Comparison of ENCODE assay signal across 11 cellular contexts in the genomic region with DNA sequence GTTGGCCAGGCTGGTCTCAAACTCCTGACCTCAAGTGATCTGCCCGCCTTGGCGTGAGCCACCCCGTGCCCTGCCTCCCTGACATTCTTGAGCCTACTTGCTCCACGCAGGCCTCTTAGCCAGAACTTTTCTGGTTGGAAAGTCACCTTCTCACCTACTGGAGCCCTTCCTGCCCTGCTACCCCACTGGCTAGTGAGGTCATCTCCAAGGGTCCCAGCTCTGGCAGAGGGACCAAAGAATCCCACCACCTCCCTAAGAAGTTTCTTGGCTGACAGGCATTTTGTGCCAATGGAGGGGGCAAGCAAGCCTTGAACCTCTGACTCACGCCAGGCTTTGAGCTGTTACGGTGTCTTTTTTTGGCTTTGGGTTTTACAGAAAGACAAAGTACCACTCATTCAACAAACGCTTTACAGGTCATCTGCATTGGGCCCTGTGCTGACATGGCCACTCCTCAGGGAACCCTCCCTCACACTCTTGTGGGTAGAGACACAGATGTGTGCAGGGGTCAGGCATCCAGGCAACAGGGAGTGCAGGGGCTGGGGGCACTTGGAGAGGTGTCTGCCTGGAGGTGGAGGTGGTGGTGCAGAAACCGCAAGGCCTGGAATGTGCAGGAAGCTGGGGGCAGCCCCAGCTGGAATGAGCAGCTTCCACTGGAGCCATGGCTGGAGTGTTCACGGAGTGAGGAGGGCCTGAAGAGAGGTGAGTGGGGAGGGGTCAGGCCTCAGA. TPM values are rescaled to one million over a fixed set of nuclear protein-coding genes. Genes with fewer than 3 reads are reported as not detected.
DNase-seq lines count a peak whose midpoint lies in the region; ATAC-seq and TF ChIP-seq lines count a peak whose summit lies in the region.
"Had no signal": no experiment of that assay in that cellular context is flagged by ENCODE, and none has a peak within 500 bp of the region (broad histone marks: within the 10 kb centered on the region; RNA-seq: fewer than 3 reads in every experiment).

No MANE protein-coding gene starts in this region.

- no peaks in the 10 kb centered on the region for H3K27me3 ChIP-seq in stomach smooth muscle (ENCODE audit: control insufficient read depth in 1 of 2, insufficient read depth in 2 of 2, low read length in 2 of 2)
- H3K27me3 ChIP-seq: thyroid gland had no signal

- H3K9me3 ChIP-seq in stomach smooth muscle (ENCODE audit: control insufficient read depth in 2 of 2, low read length in 2 of 2), result no peaks in the 10 kb centered on the region
- H3K9me3 ChIP-seq: thyroid gland had no signal

- H3K4me3 ChIP-seq in stomach smooth muscle (ENCODE audit: low read length in 2 of 2), result no peak overlapping the region
- H3K4me3 ChIP-seq: thyroid gland had no signal

- H3K27me3 Mint-ChIP-seq in activated naive CD4-positive, alpha-beta T cell treated with anti-CD3 and anti-CD28 coated beads for 36 hours (ENCODE audit: low read depth), result peaks cover 3% of the 10 kb centered on the region
- no peaks in the 10 kb centered on the region for H3K27me3 Mint-ChIP-seq in activated CD4-positive, alpha-beta memory T cell treated with anti-CD3 and anti-CD28 coated beads for 36 hours
- peaks cover 27% of the 10 kb centered on the region for H3K27me3 Mint-ChIP-seq in glutamatergic neuron (ENCODE audit: unreplicated experiment)

- H3K4me3 Mint-ChIP-seq in activated naive CD4-positive, alpha-beta T cell treated with anti-CD3 and anti-CD28 coated beads for 36 hours, result peak overlapping the region; percentile 4
- H3K4me3 Mint-ChIP-seq in activated CD4-positive, alpha-beta memory T cell treated with anti-CD3 and anti-CD28 coated beads for 36 hours, result peak overlapping the region; percentile 26
- peak overlapping the region; percentile 15 for H3K4me3 Mint-ChIP-seq in glutamatergic neuron (ENCODE audit: unreplicated experiment)

- DNase-seq in activated naive CD4-positive, alpha-beta T cell treated with anti-CD3 and anti-CD28 coated beads for 36 hours, result no peak
- no peak for DNase-seq in activated naive CD4-positive, alpha-beta T cell treated with anti-CD3 and anti-CD28 coated beads, Interleukin-2, amount 50 U/mL, for 16 hours
- no peak for DNase-seq in activated CD4-positive, alpha-beta memory T cell treated with anti-CD3 and anti-CD28 coated beads for 36 hours
- DNase-seq in glutamatergic neuron, result no peak
- no peak for DNase-seq in SK-N-DZ (ENCODE audit: low spot score)
- DNase-seq in MV-4-11 (lab: John Stamatoyannopoulos, UW), result no peak
- DNase-seq: NCI-H1436; stimulated activated CD4-positive, alpha-beta T cell treated with anti-CD3 and anti-CD28 coated beads, Interleukin-1b, Interleukin-23, amount 100 ng/mL, for 48 hours had no signal

- H3K27ac ChIP-seq in stomach smooth muscle (ENCODE audit: low read length), result peak overlapping the region; percentile 86

- H3K4me1 Mint-ChIP-seq in activated naive CD4-positive, alpha-beta T cell treated with anti-CD3 and anti-CD28 coated beads for 36 hours (ENCODE audit: low read depth), result peaks cover 44% of the 10 kb centered on the region
- peaks cover 44% of the 10 kb centered on the region for H3K4me1 Mint-ChIP-seq in activated CD4-positive, alpha-beta memory T cell treated with anti-CD3 and anti-CD28 coated beads for 36 hours (ENCODE audit: low read depth)
- peaks cover 1% of the 10 kb centered on the region for H3K4me1 Mint-ChIP-seq in glutamatergic neuron (ENCODE audit: low read depth, unreplicated experiment)

- CTCF ChIA-PET in activated naive CD4-positive, alpha-beta T cell treated with anti-CD3 and anti-CD28 coated beads for 36 hours (lab: Charles Lee), result interaction anchor here (0.7 to 5.2 kb wide), 2 partner anchors 25 to 72 kb away, joined by 6 to 56 read pairs; a partner anchor contains a TSS
- CTCF ChIA-PET in activated CD4-positive, alpha-beta memory T cell treated with anti-CD3 and anti-CD28 coated beads for 36 hours (lab: Charles Lee), result interaction anchor here (1.0 to 5.1 kb wide), 3 partner anchors 10 to 25 kb away, joined by 3 to 94 read pairs (median 3); no protein-coding TSS in a partner anchor

- no peaks in the 10 kb centered on the region for H3K9me3 Mint-ChIP-seq in activated naive CD4-positive, alpha-beta T cell treated with anti-CD3 and anti-CD28 coated beads for 36 hours
- H3K9me3 Mint-ChIP-seq in activated CD4-positive, alpha-beta memory T cell treated with anti-CD3 and anti-CD28 coated beads for 36 hours, result no peaks in the 10 kb centered on the region
- peaks cover 28% of the 10 kb centered on the region for H3K9me3 Mint-ChIP-seq in glutamatergic neuron (ENCODE audit: unreplicated experiment)

- no peak overlapping the region for H3K9ac ChIP-seq in stomach smooth muscle (ENCODE audit: low read length in 2 of 2)

- POLR2A ChIA-PET in activated CD4-positive, alpha-beta memory T cell treated with anti-CD3 and anti-CD28 coated beads for 36 hours (lab: Charles Lee), result interaction anchor here (0.5 to 1.9 kb wide), 2 partner anchors 23 to 340 kb away, joined by 3 to 5 read pairs; no protein-coding TSS in a partner anchor

- H3K36me3 ChIP-seq in stomach smooth muscle (ENCODE audit: control insufficient read depth in 2 of 2, insufficient read depth in 2 of 2, low read length in 2 of 2), result no peaks in the 10 kb centered on the region
- H3K36me3 ChIP-seq: thyroid gland had no signal

- H3K36me3 Mint-ChIP-seq in activated naive CD4-positive, alpha-beta T cell treated with anti-CD3 and anti-CD28 coated beads for 36 hours (ENCODE audit: low read depth), result peaks cover 3% of the 10 kb centered on the region
- peaks cover 6% of the 10 kb centered on the region for H3K36me3 Mint-ChIP-seq in activated CD4-positive, alpha-beta memory T cell treated with anti-CD3 and anti-CD28 coated beads for 36 hours
- H3K36me3 Mint-ChIP-seq in glutamatergic neuron (ENCODE audit: unreplicated experiment), result no peaks in the 10 kb centered on the region

- peaks cover 22% of the 10 kb centered on the region for H3K4me1 ChIP-seq in stomach smooth muscle (ENCODE audit: control insufficient read depth, insufficient read depth, low read length)

- no peak for ATAC-seq in HG03108 (IDR thresholded peaks at IDR 0.05; ENCODE audit: unreplicated experiment)

- intact Hi-C loops in activated naive CD4-positive, alpha-beta T cell treated with anti-CD3 and anti-CD28 coated beads for 36 hours (cut with micrococcal nuclease), result loop anchor here (10.0 kb wide), 1 partner anchor 631 kb away; a partner anchor contains a TSS
- intact Hi-C loops in activated CD4-positive, alpha-beta memory T cell treated with anti-CD3 and anti-CD28 coated beads for 36 hours (cut with micrococcal nuclease), result loop anchor here (10.0 kb wide), 1 partner anchor 1401 kb away; a partner anchor contains a TSS

- TF ChIP-seq CTCF in glutamatergic neuron (IDR thresholded peaks at IDR 0.05; ENCODE audit: partially characterized antibody, unreplicated experiment), result no peak

- no peak overlapping the region for H3K27ac Mint-ChIP-seq in activated naive CD4-positive, alpha-beta T cell treated with anti-CD3 and anti-CD28 coated beads for 36 hours
- peak overlapping the region; percentile 23 for H3K27ac Mint-ChIP-seq in activated CD4-positive, alpha-beta memory T cell treated with anti-CD3 and anti-CD28 coated beads for 36 hours
- H3K27ac Mint-ChIP-seq in glutamatergic neuron (ENCODE audit: unreplicated experiment), result no peak overlapping the region

RNA-seq across cellular contexts. Expression of a gene that starts 27.1 kb away (rescaled TPM):
- total RNA-seq in activated naive CD4-positive, alpha-beta T cell treated with anti-CD3 and anti-CD28 coated beads for 36 hours, result not detected
- total RNA-seq in activated CD4-positive, alpha-beta memory T cell treated with anti-CD3 and anti-CD28 coated beads for 36 hours, result not detected
- 0.37 TPM for total RNA-seq in glutamatergic neuron (ENCODE audit: unreplicated experiment)
- polyA plus RNA-seq in SK-N-DZ (2014; cell fraction: cytosol; rRNA removed), result 0.47 and 0.64 TPM in 2 replicates
- 0.39 TPM in 1 of 2 replicates, not detected in the other for polyA plus RNA-seq in SK-N-DZ (2014; cell fraction: nucleus; rRNA removed)
